ENCODE assay signal across 1 cellular context in the genomic region with DNA sequence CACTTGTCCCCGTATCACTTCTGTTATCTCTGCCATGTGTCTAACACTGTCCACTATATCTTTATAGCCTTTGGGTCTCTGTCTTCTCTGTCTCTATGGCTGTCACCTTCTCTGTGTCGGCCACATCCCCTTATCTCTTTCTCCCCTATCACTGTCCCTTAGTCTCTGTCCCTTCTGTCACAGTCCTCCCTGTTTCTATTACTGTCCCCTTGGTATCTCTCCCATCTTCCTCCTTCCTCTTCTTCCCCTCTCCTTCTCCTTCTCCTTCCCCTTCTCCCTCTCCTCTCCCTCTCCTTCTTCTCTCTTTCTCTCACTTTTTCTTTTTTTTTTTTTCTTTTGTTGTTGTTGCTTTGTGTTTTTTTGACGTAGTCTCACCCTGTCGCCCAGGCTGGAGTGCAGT.
TF ChIP-seq lines count a peak whose summit lies in the region.

No MANE protein-coding gene starts in this region.

TF ChIP-seq in K562, 482 proteins besides CTCF, POLR2A, EP300 and RAD21 (continued from another document):
- 0 out of 2 replicates have a peak, but pooled peaks have one; percentile 17 for TF ChIP-seq TAL1 (IDR thresholded peaks at IDR 0.05)
- TF ChIP-seq ETV6 (IDR thresholded peaks at IDR 0.05; ENCODE audit: borderline replicate concordance in 1 of 2, low read depth in 2 of 2, low read length in 1 of 2): 0 out of 4 replicates have a peak, but pooled peaks of 1 of the 2 experiments have one; percentile 39
- no peak for TF ChIP-seq ETV6 (CRISPR knock-in tag; IDR thresholded peaks at IDR 0.05; ENCODE audit: borderline replicate concordance)
- TF ChIP-seq, protein P1, sequence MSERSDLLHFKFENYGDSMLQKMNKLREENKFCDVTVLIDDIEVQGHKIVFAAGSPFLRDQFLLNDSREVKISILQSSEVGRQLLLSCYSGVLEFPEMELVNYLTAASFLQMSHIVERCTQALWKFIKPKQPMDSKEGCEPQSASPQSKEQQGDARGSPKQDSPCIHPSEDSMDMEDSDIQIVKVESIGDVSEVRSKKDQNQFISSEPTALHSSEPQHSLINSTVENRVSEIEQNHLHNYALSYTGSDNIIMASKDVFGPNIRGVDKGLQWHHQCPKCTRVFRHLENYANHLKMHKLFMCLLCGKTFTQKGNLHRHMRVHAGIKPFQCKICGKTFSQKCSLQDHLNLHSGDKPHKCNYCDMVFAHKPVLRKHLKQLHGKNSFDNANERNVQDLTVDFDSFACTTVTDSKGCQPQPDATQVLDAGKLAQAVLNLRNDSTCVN (CRISPR knock-in tag; IDR thresholded peaks at IDR 0.05): peak; percentile 88
- peak; percentile 56; the same call in 1 of the 2 replicates for TF ChIP-seq SMARCA5 (IDR thresholded peaks at IDR 0.05)
- peak; percentile 82 for TF ChIP-seq ARID1B (IDR thresholded peaks at IDR 0.05)
- peak in 1 of 2 experiments; percentile 45; a peak in 1 of 4 replicates for TF ChIP-seq TBL1XR1 (IDR thresholded peaks at IDR 0.05; ENCODE audit: low read length in 2 of 2)
- TF ChIP-seq, protein P2, sequence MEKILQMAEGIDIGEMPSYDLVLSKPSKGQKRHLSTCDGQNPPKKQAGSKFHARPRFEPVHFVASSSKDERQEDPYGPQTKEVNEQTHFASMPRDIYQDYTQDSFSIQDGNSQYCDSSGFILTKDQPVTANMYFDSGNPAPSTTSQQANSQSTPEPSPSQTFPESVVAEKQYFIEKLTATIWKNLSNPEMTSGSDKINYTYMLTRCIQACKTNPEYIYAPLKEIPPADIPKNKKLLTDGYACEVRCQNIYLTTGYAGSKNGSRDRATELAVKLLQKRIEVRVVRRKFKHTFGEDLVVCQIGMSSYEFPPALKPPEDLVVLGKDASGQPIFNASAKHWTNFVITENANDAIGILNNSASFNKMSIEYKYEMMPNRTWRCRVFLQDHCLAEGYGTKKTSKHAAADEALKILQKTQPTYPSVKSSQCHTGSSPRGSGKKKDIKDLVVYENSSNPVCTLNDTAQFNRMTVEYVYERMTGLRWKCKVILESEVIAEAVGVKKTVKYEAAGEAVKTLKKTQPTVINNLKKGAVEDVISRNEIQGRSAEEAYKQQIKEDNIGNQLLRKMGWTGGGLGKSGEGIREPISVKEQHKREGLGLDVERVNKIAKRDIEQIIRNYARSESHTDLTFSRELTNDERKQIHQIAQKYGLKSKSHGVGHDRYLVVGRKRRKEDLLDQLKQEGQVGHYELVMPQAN (IDR thresholded peaks at IDR 0.05; ENCODE audit: borderline replicate concordance): 0 out of 2 replicates have a peak, but pooled peaks have one; percentile 57
- TF ChIP-seq CREM (IDR thresholded peaks at IDR 0.05; ENCODE audit: low read depth): 0 out of 2 replicates have a peak, but pooled peaks have one; percentile 43
- TF ChIP-seq RCOR1 (IDR thresholded peaks at IDR 0.05; ENCODE audit: borderline replicate concordance in 1 of 2, low read depth in 2 of 2, low read length in 2 of 2): peak in 1 of 2 experiments; percentile 10; a peak in 1 of 4 replicates
- TF ChIP-seq NCOA1 (IDR thresholded peaks at IDR 0.05; ENCODE audit: low read depth): peak; percentile 71; the same call in 1 of the 2 replicates
- TF ChIP-seq DIDO1 (tag; IDR thresholded peaks at IDR 0.05; ENCODE audit: low read depth): no peak
